1 cellular context compared by ENCODE assay signal in the genomic region with DNA sequence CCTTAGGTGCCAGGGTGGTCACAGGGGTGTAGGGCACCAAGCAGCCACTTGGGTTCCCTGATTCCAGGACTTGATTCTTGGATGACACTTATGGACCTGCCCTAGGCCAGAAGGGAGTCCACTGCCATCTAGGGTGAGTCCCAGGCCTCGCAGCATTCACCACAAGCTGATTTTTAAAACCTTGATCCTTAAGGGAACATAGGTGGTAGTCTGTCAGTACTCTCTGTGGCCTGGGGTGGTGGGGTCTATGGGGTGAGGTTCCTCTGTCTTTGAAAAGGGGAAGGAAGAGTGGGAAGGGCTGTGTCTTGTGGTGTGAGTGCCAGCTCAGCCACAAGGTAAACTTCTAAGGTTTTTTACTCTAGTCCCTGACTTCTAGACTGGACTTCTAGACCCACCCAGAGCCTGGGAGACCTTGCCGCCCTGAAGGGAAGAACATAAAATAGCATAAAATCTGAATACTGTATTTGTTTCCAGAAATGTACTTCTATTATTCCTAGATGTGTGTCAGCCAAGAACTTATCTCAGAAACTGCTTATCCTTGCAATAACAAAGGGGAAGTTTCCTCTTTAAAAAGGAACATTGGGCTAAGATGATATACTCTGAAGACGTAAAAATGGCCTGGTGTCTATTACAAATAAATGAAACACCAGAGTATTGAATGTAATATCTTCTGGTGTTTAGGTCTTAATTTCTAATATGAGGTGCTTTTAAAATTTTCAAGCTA.
TF ChIP-seq lines count a peak whose summit lies in the region.

No MANE protein-coding gene starts in this region.

TF ChIP-seq in HepG2, 621 proteins besides CTCF, POLR2A, EP300 and RAD21 (continued from another document):
- TF ChIP-seq, protein P1, sequence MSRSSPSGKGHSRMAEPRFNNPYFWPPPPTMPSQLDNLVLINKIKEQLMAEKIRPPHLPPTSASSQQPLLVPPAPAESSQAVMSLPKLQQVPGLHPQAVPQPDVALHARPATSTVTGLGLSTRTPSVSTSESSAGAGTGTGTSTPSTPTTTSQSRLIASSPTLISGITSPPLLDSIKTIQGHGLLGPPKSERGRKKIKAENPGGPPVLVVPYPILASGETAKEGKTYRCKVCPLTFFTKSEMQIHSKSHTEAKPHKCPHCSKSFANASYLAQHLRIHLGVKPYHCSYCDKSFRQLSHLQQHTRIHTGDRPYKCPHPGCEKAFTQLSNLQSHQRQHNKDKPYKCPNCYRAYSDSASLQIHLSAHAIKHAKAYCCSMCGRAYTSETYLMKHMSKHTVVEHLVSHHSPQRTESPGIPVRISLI (CRISPR knock-in tag; IDR thresholded peaks at IDR 0.05; ENCODE audit: borderline replicate concordance): no peak
- no peak for TF ChIP-seq ZNF784 (CRISPR knock-in tag; IDR thresholded peaks at IDR 0.05; ENCODE audit: borderline replicate concordance)
- TF ChIP-seq ZNF598 (CRISPR knock-in tag; IDR thresholded peaks at IDR 0.05; ENCODE audit: borderline replicate concordance): no peak
